ENCODE assay signal across 8 cellular contexts in genomic region chr21:33196956-33197374, GRCh38. TPM values are rescaled to one million over a fixed set of nuclear protein-coding genes. Genes with fewer than 3 reads are reported as not detected.
DNase-seq lines count a peak whose midpoint lies in the region; ATAC-seq and TF ChIP-seq lines count a peak whose summit lies in the region.

No MANE protein-coding gene starts in this region.

- no peaks in the 10 kb centered on the region for H3K9me3 Mint-ChIP-seq in activated T-cell treated with anti-CD3 and anti-CD28 coated beads, Interleukin-2, amount 50 U/mL, for 24 hours
- H3K9me3 Mint-ChIP-seq in type B pancreatic cell, result no peaks in the 10 kb centered on the region

- peak; percentile 92 for TF ChIP-seq RAD21 in neural cell (conservative IDR thresholded peaks at IDR 0.05)

- H3K79me2 ChIP-seq in OCI-LY1 (ENCODE audit: insufficient read depth, low read length) (no peaks in the 10 kb centered on the region), neural cell (replicated peaks; ENCODE audit: insufficient read depth, low read length) (no peaks in the 10 kb centered on the region)

- no peaks in the 10 kb centered on the region for H3K9me3 ChIP-seq in HUES48 (ENCODE audit: control insufficient read depth, insufficient read depth, low read length)
- no peaks in the 10 kb centered on the region for H3K9me3 ChIP-seq in OCI-LY1 (ENCODE audit: low read length)
- no peaks in the 10 kb centered on the region for H3K9me3 ChIP-seq in neural cell (ENCODE audit: low read length)

- H3K36me3 ChIP-seq in HUES48 (ENCODE audit: control insufficient read depth, insufficient read depth, low read length) (no peaks in the 10 kb centered on the region), OCI-LY1 (ENCODE audit: insufficient read depth, low read length) (no peaks in the 10 kb centered on the region), neural cell (ENCODE audit: insufficient read depth, low read length) (no peaks in the 10 kb centered on the region)

- no peak overlapping the region for H3K4me3 Mint-ChIP-seq in activated T-cell treated with anti-CD3 and anti-CD28 coated beads, Interleukin-2, amount 50 U/mL, for 24 hours
- no peak overlapping the region for H3K4me3 Mint-ChIP-seq in type B pancreatic cell

- H3K9ac ChIP-seq in HUES48 (ENCODE audit: low read depth, low read length) (no peak overlapping the region), OCI-LY1 (ENCODE audit: low read length) (no peak overlapping the region), neural cell (ENCODE audit: low read length) (no peak overlapping the region)

- peaks cover 12% of the 10 kb centered on the region for H3K27me3 ChIP-seq in HUES48 (ENCODE audit: control insufficient read depth, insufficient read depth, low read length)
- H3K27me3 ChIP-seq in OCI-LY1 (ENCODE audit: insufficient read depth, low read length), result no peaks in the 10 kb centered on the region
- H3K27me3 ChIP-seq in neural cell (ENCODE audit: insufficient read depth, low read depth, low read length), result no peaks in the 10 kb centered on the region

- no peaks in the 10 kb centered on the region for H3K36me3 Mint-ChIP-seq in activated T-cell treated with anti-CD3 and anti-CD28 coated beads, Interleukin-2, amount 50 U/mL, for 24 hours (ENCODE audit: low read depth)
- no peaks in the 10 kb centered on the region for H3K36me3 Mint-ChIP-seq in type B pancreatic cell

- TF ChIP-seq EP300 in neural cell (conservative IDR thresholded peaks at IDR 0.05; ENCODE audit: poor library complexity, severe bottlenecking), result peak; percentile 15

- no peak for ATAC-seq in HG03135 (IDR thresholded peaks at IDR 0.05; ENCODE audit: unreplicated experiment)

- H3K4me3 ChIP-seq in HUES48 (ENCODE audit: low read depth, low read length) (peak overlapping the region; percentile 32; the same call in 1 of the 2 replicates), OCI-LY1 (ENCODE audit: low read depth, low read length, poor library complexity, severe bottlenecking) (no peak overlapping the region), fibroblast of villous mesenchyme (ENCODE audit: low read depth, low read length) (no peak overlapping the region), neural cell (ENCODE audit: low read length) (no peak overlapping the region)

- no peak overlapping the region for H3K27ac ChIP-seq in HUES48 (ENCODE audit: low read depth, low read length)
- H3K27ac ChIP-seq in OCI-LY1 (ENCODE audit: low read depth, low read length, poor library complexity, severe bottlenecking), result no peak overlapping the region
- no peak overlapping the region for H3K27ac ChIP-seq in neural cell (ENCODE audit: low read length)

- H3F3A ChIP-seq in OCI-LY1 (ENCODE audit: insufficient read depth, low read length) (no peaks in the 10 kb centered on the region), neural cell (ENCODE audit: insufficient read depth, low read length, poor library complexity, severe bottlenecking) (no peaks in the 10 kb centered on the region)

- H3K4me1 ChIP-seq in HUES48 (ENCODE audit: control insufficient read depth, insufficient read depth, low read length) (peaks cover 5% of the 10 kb centered on the region), OCI-LY1 (ENCODE audit: insufficient read depth, low read length, severe bottlenecking) (peaks cover 11% of the 10 kb centered on the region)

- H2AFZ ChIP-seq in OCI-LY1 (ENCODE audit: low read length) (no peak overlapping the region), neural cell (ENCODE audit: low read depth, low read length) (no peak overlapping the region)

- H3K9me2 ChIP-seq in OCI-LY1 (ENCODE audit: low read depth, low read length) (no peaks in the 10 kb centered on the region), neural cell (ENCODE audit: insufficient read depth, low read length) (no peaks in the 10 kb centered on the region)

- DNase-seq in COR-L47 (lab: John Stamatoyannopoulos, UW), result peak; percentile 66
- DNase-seq in activated T-cell treated with anti-CD3 and anti-CD28 coated beads, Interleukin-2, amount 50 U/mL, for 24 hours, result peak; percentile 65
- DNase-seq in fibroblast of villous mesenchyme (ENCODE audit: low read depth), result peak; percentile 74
- DNase-seq in type B pancreatic cell (ENCODE audit: extremely low spot score, unreplicated experiment), result no peak

- peaks cover 15% of the 10 kb centered on the region for H3K4me1 Mint-ChIP-seq in activated T-cell treated with anti-CD3 and anti-CD28 coated beads, Interleukin-2, amount 50 U/mL, for 24 hours (ENCODE audit: low read depth)
- peaks cover 15% of the 10 kb centered on the region for H3K4me1 Mint-ChIP-seq in type B pancreatic cell (ENCODE audit: unreplicated experiment)

- no peaks in the 10 kb centered on the region for H3K27me3 Mint-ChIP-seq in activated T-cell treated with anti-CD3 and anti-CD28 coated beads, Interleukin-2, amount 50 U/mL, for 24 hours
- peaks cover 36% of the 10 kb centered on the region for H3K27me3 Mint-ChIP-seq in type B pancreatic cell

- H3K27ac Mint-ChIP-seq in activated T-cell treated with anti-CD3 and anti-CD28 coated beads, Interleukin-2, amount 50 U/mL, for 24 hours, result no peak overlapping the region
- no peak overlapping the region for H3K27ac Mint-ChIP-seq in type B pancreatic cell

- H3K4me2 ChIP-seq in OCI-LY1 (ENCODE audit: low read length) (no peak overlapping the region), neural cell (ENCODE audit: low read length) (no peak overlapping the region)

- peak; percentile 77 for TF ChIP-seq CTCF in OCI-LY1 (IDR thresholded peaks at IDR 0.05; ENCODE audit: low read length)
- peak; percentile 68 for TF ChIP-seq CTCF in fibroblast of villous mesenchyme (IDR thresholded peaks at IDR 0.05; ENCODE audit: insufficient read depth, low read depth, low read length)
- peak; percentile 91 for TF ChIP-seq CTCF in neural cell (IDR thresholded peaks at IDR 0.05; ENCODE audit: poor library complexity, severe bottlenecking)
- peak; percentile 91 for TF ChIP-seq CTCF in type B pancreatic cell (conservative IDR thresholded peaks at IDR 0.05)

- H4K20me1 ChIP-seq in OCI-LY1 (ENCODE audit: insufficient read depth, low read length) (no peaks in the 10 kb centered on the region), neural cell (ENCODE audit: insufficient read depth) (no peaks in the 10 kb centered on the region)

TF ChIP-seq in neural cell, 6 proteins besides CTCF, POLR2A, EP300 and RAD21:
- TF ChIP-seq REST (IDR thresholded peaks at IDR 0.05; ENCODE audit: borderline replicate concordance), result no peak
- TF ChIP-seq MXI1 (conservative IDR thresholded peaks at IDR 0.05; ENCODE audit: poor library complexity, severe bottlenecking), result peak; percentile 27
- peak; percentile 92 for TF ChIP-seq SMC3 (conservative IDR thresholded peaks at IDR 0.05; ENCODE audit: poor library complexity)

RNA-seq across cellular contexts. Expression of gene IFNAR2, which starts 32.8 kb away (rescaled TPM):
- 3.9 and 5.2 TPM in 2 replicates for total RNA-seq in fibroblast of villous mesenchyme
- polyA plus RNA-seq in neural cell, result 3.2 and 10.3 TPM in 2 replicates
- 12.9 and 14.5 TPM in 2 replicates for polyA minus RNA-seq in neural cell
- 11.0 and 17.0 TPM in 2 replicates for total RNA-seq in type B pancreatic cell (ENCODE audit: low replicate concordance)
